In the genomic region with DNA sequence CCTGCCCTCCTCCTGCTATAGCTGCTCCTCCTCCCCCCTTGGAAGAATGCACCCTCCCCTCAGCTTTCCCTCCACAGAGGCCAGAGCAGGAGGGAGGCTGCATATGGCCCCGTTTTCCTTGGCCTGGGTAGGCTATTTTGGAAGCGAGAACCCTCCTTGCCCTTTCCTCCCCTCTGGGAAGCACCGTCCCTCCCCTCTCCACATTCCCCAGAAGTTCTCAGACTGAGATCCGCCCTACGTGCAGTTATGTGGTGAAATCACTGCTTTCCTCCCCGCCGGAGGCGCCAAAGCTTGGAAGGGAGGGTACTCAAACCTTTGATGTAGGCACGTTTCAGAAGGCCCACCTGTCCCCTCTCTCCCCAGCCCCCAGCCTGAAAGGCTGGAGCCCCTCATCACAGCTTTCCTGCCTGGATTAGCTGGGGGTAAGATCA, we compare ENCODE assay signal across 15 cellular contexts. TPM values are rescaled to one million over a fixed set of nuclear protein-coding genes. Genes with fewer than 3 reads are reported as not detected.
A peak's percentile ranks its signal among the peaks of the same experiment; 100 is the strongest.
DNase-seq lines count a peak whose midpoint lies in the region; ATAC-seq and TF ChIP-seq lines count a peak whose summit lies in the region.
"Had no signal": no experiment of that assay in that cellular context is flagged by ENCODE, and none has a peak within 500 bp of the region (broad histone marks: within the 10 kb centered on the region; RNA-seq: fewer than 3 reads in every experiment).

No MANE protein-coding gene starts in this region.

- H3K4me1 ChIP-seq in NT2/D1 (ENCODE audit: insufficient read depth, insufficient read length) (peaks cover 12% of the 10 kb centered on the region), transverse colon (peaks cover 0 to 10% (median 0%) of the 10 kb centered on the region in 4 donors)

- peak overlapping the region; percentile 43 for H3K4me3 Mint-ChIP-seq in nephron progenitor cell
- H3K4me3 Mint-ChIP-seq: activated naive CD8-positive, alpha-beta T cell treated with anti-CD3 and anti-CD28 coated beads, Interleukin-2, amount 10 ng/mL, durations not matched to agents 7 days and 5 days; HFFc6 had no signal

- no peak for DNase-seq in NT2/D1 (ENCODE audit: low read depth, low spot score)
- peak; percentile 24 for DNase-seq in fibroblast of villous mesenchyme (ENCODE audit: low read depth)
- DNase-seq in nephron progenitor cell: no peak
- no peak for DNase-seq in transverse colon
- no peak for DNase-seq in medulla oblongata (ENCODE audit: extremely low spot score)
- DNase-seq in GM19240 (ENCODE audit: insufficient read length, low spot score): no peak
- no peak for DNase-seq in NCI-H2081 (lab: John Stamatoyannopoulos, UW)
- DNase-seq: activated CD8-positive, alpha-beta memory T cell treated with anti-CD3 and anti-CD28 coated beads for 24 hours; activated naive CD8-positive, alpha-beta T cell treated with anti-CD3 and anti-CD28 coated beads, Interleukin-2, amount 10 ng/mL, durations not matched to agents 7 days and 5 days; effector CD8-positive, alpha-beta T cell; HFFc6; KG1; NCI-H187; PC-3 had no signal

- TF ChIP-seq POLR2A in transverse colon (IDR thresholded peaks at IDR 0.05): no peak

- H3K9me3 Mint-ChIP-seq in nephron progenitor cell: no peaks in the 10 kb centered on the region
- H3K9me3 Mint-ChIP-seq: activated naive CD8-positive, alpha-beta T cell treated with anti-CD3 and anti-CD28 coated beads, Interleukin-2, amount 10 ng/mL, durations not matched to agents 7 days and 5 days; HFFc6 had no signal

- H3K27ac Mint-ChIP-seq in nephron progenitor cell: no peak overlapping the region
- H3K27ac Mint-ChIP-seq: activated naive CD8-positive, alpha-beta T cell treated with anti-CD3 and anti-CD28 coated beads, Interleukin-2, amount 10 ng/mL, durations not matched to agents 7 days and 5 days; HFFc6 had no signal

- H3K27me3 Mint-ChIP-seq in nephron progenitor cell (ENCODE audit: low read depth, poor library complexity): peaks cover 37% of the 10 kb centered on the region

- H3K27me3 ChIP-seq in NT2/D1 (ENCODE audit: insufficient read depth, insufficient read length) (peaks cover 37% of the 10 kb centered on the region), transverse colon (peaks cover 43% of the 10 kb centered on the region)

- peaks cover 91% of the 10 kb centered on the region for H3K4me1 Mint-ChIP-seq in nephron progenitor cell
- H3K4me1 Mint-ChIP-seq: activated naive CD8-positive, alpha-beta T cell treated with anti-CD3 and anti-CD28 coated beads, Interleukin-2, amount 10 ng/mL, durations not matched to agents 7 days and 5 days had no signal

- intact Hi-C loops in transverse colon (cut with DNase I; ENCODE audit: low total_unique reads): no loop called here

- WGBS in transverse colon (ENCODE audit: low coverage in 1 of 2), 2 donors: 37% methylated on average over 5 of the region's 9 CpGs; no CpG with 5 or more reads in 1 of the 2 donors

- no peaks in the 10 kb centered on the region for H3K9me3 ChIP-seq in NT2/D1 (ENCODE audit: insufficient read depth, low read length)
- no peaks in the 10 kb centered on the region for H3K9me3 ChIP-seq in transverse colon

- no peaks in the 10 kb centered on the region for H3K36me3 Mint-ChIP-seq in nephron progenitor cell (ENCODE audit: low read depth)
- H3K36me3 Mint-ChIP-seq: activated naive CD8-positive, alpha-beta T cell treated with anti-CD3 and anti-CD28 coated beads, Interleukin-2, amount 10 ng/mL, durations not matched to agents 7 days and 5 days had no signal

- TF ChIP-seq CTCF in fibroblast of villous mesenchyme (IDR thresholded peaks at IDR 0.05; ENCODE audit: insufficient read depth, low read depth, low read length) (no peak), nephron progenitor cell (IDR thresholded peaks at IDR 0.05) (no peak), transverse colon (IDR thresholded peaks at IDR 0.05) (no peak)

- H3K4me3 ChIP-seq in NT2/D1 (ENCODE audit: insufficient read length, low read depth) (no peak overlapping the region), fibroblast of villous mesenchyme (ENCODE audit: low read depth, low read length) (no peak overlapping the region), transverse colon (no peak overlapping the region)

- peak overlapping the region; percentile 59 to 74 (median 66) for H3K27ac ChIP-seq in transverse colon

- peak overlapping the region; percentile 39 for H3K9ac ChIP-seq in NT2/D1 (ENCODE audit: insufficient read length, low read depth)

- TF ChIP-seq EP300 in transverse colon (IDR thresholded peaks at IDR 0.05; ENCODE audit: low read depth): no peak

- no peaks in the 10 kb centered on the region for H3K36me3 ChIP-seq in NT2/D1 (ENCODE audit: insufficient read depth, insufficient read length, low read length)
- H3K36me3 ChIP-seq in transverse colon: no peaks in the 10 kb centered on the region

- in situ Hi-C loops in transverse colon (cut with MboI; ENCODE audit: low pct_ligation_motif_present in 1 of 4, low pct_unique_long_range_greater_than_20kb in 1 of 4, low sequenced_read_pairs in 3 of 4): no loop called here

- ATAC-seq in HG03457 (IDR thresholded peaks at IDR 0.05; ENCODE audit: unreplicated experiment): no peak
- ATAC-seq: PC-3 had no signal

RNA-seq across cellular contexts. Expression of gene SMUG1, which starts 47.8 kb away (rescaled TPM):
- total RNA-seq in fibroblast of villous mesenchyme: 25.4 and 29.4 TPM in 2 replicates
- total RNA-seq in transverse colon: 10 to 100 TPM; 46.0 to 91.3 (median 50.1) TPM
